ENCODE assay signal across 19 cellular contexts in genomic region chr1:209383907-209384709, GRCh38.
DNase-seq lines count a peak whose midpoint lies in the region; ATAC-seq and TF ChIP-seq lines count a peak whose summit lies in the region.
"Had no signal": no experiment of that assay in that cellular context is flagged by ENCODE, and none has a peak within 500 bp of the region (broad histone marks: within the 10 kb centered on the region; RNA-seq: fewer than 3 reads in every experiment).

No MANE protein-coding gene starts in this region.

- H3K4me3 ChIP-seq in HUES48 (ENCODE audit: low read depth, low read length) (no peak overlapping the region), prostate gland (no peak overlapping the region), adrenal gland (no peak overlapping the region)

- TF ChIP-seq POLR2A in prostate gland (IDR thresholded peaks at IDR 0.05) (no peak), adrenal gland (IDR thresholded peaks at IDR 0.05) (no peak)

- H3K27me3 ChIP-seq in HUES48 (ENCODE audit: control insufficient read depth, insufficient read depth, low read length) (no peaks in the 10 kb centered on the region), foreskin keratinocyte (no peaks in the 10 kb centered on the region), prostate gland (replicated peaks; ENCODE audit: insufficient read depth) (no peaks in the 10 kb centered on the region), adrenal gland (no peaks in the 10 kb centered on the region)

- H3K9me3 ChIP-seq in HUES48 (ENCODE audit: control insufficient read depth, insufficient read depth, low read length) (no peaks in the 10 kb centered on the region), prostate gland (no peaks in the 10 kb centered on the region), adrenal gland (replicated peaks in 1 of 3) (no peaks in the 10 kb centered on the region)

- DNase-seq in RWPE1 (ENCODE audit: low spot score) (peak; percentile 48), foreskin keratinocyte (peak; percentile 94 to 97), prostate gland (ENCODE audit: low spot score) (peak; percentile 57), adrenal gland (no peak), NCI-H510A treated with DMSO at 0.1 percent for 48 hours (lab: John Stamatoyannopoulos, UW) (no peak)
- no peak for DNase-seq in activated CD4-positive, alpha-beta memory T cell treated with anti-CD3 and anti-CD28 coated beads, Interleukin-2, amount 10 ng/mL, durations not matched to agents 7 days and 5 days
- DNase-seq: activated naive CD4-positive, alpha-beta T cell treated with anti-CD3 and anti-CD28 coated beads for 36 hours; cortex of kidney; glutamatergic neuron; HCEC 1CT; NCI-H2081 treated with DMSO at 0.1 percent for 48 hours; nucleus accumbens; stimulated activated CD4-positive, alpha-beta T cell treated with anti-CD3 and anti-CD28 coated beads, Interleukin-4, amount 100 ng/mL, for 1 hour; substantia nigra had no signal

- H3K27ac ChIP-seq in HUES48 (ENCODE audit: low read depth, low read length) (peak overlapping the region; percentile 44), RWPE1 (peak overlapping the region; percentile 87), foreskin keratinocyte (peak overlapping the region; percentile 71), prostate gland (peak overlapping the region; percentile 52 to 68), adrenal gland (no peak overlapping the region)

- 42% methylated on average over 5 of the region's 5 CpGs for WGBS in prostate gland
- 84 to 95% (median 90%) methylated on average over 5 of the region's 5 CpGs for WGBS in adrenal gland, 4 donors

- peaks cover 47% of the 10 kb centered on the region for H3K4me1 ChIP-seq in HUES48 (ENCODE audit: control insufficient read depth, insufficient read depth, low read length)
- H3K4me1 ChIP-seq in foreskin keratinocyte: peaks cover 70% of the 10 kb centered on the region
- H3K4me1 ChIP-seq in prostate gland (replicated peaks): no peaks in the 10 kb centered on the region
- H3K4me1 ChIP-seq in adrenal gland (replicated peaks in 1 of 2): peaks cover 0 to 7% of the 10 kb centered on the region in 2 donors

- intact Hi-C loops in prostate gland (cut with DNase I) (no loop called here), adrenal gland (cut with DNase I) (no loop called here)

- no peak overlapping the region; the same call in 1 of the 2 replicates for H3K9ac ChIP-seq in HUES48 (ENCODE audit: low read depth, low read length)

- no peak for TF ChIP-seq CTCF in RWPE1 (conservative IDR thresholded peaks at IDR 0.05; ENCODE audit: low read depth)
- no peak for TF ChIP-seq CTCF in foreskin keratinocyte (conservative IDR thresholded peaks at IDR 0.05)
- TF ChIP-seq CTCF in prostate gland (IDR thresholded peaks at IDR 0.05): no peak
- no peak for TF ChIP-seq CTCF in adrenal gland (IDR thresholded peaks at IDR 0.05)

- no peaks in the 10 kb centered on the region for H3K36me3 Mint-ChIP-seq in activated CD4-positive, alpha-beta memory T cell treated with anti-CD3 and anti-CD28 coated beads, Interleukin-2, amount 10 ng/mL, durations not matched to agents 7 days and 5 days (ENCODE audit: low read depth)

- CTCF ChIA-PET in RWPE1 (lab: Yijun Ruan, JAX): interaction anchor here (0.7 to 1.8 kb wide), 3 partner anchors 29 to 1252 kb away, joined by 3 to 7 read pairs (median 4); no protein-coding TSS in a partner anchor
- CTCF ChIA-PET in activated CD4-positive, alpha-beta memory T cell treated with anti-CD3 and anti-CD28 coated beads, Interleukin-2, amount 10 ng/mL, durations not matched to agents 7 days and 5 days (lab: Charles Lee): no interaction called here

- ATAC-seq in foreskin keratinocyte: peak; percentile 61
- no peak for ATAC-seq in HG03108 (IDR thresholded peaks at IDR 0.05; ENCODE audit: unreplicated experiment)
- ATAC-seq: activated CD4-positive, CD25-positive, alpha-beta regulatory T cell treated with anti-CD3 and anti-CD28 coated beads, Interleukin-2, amount 50 U/mL, for 24 hours; Right ventricle myocardium inferior; sciatic nerve had no signal

- no peaks in the 10 kb centered on the region for H3K9me3 Mint-ChIP-seq in activated CD4-positive, alpha-beta memory T cell treated with anti-CD3 and anti-CD28 coated beads, Interleukin-2, amount 10 ng/mL, durations not matched to agents 7 days and 5 days
- H3K9me3 Mint-ChIP-seq: activated naive CD4-positive, alpha-beta T cell treated with anti-CD3 and anti-CD28 coated beads for 36 hours had no signal

- POLR2A ChIA-PET in RWPE1 (lab: Yijun Ruan, JAX; ENCODE audit: low non-redundant PET): interaction anchor here (0.6 to 2.8 kb wide), 8 partner anchors 13 to 49 kb away, joined by 3 to 21 read pairs (median 4); no protein-coding TSS in a partner anchor
- POLR2A ChIA-PET in activated CD4-positive, alpha-beta memory T cell treated with anti-CD3 and anti-CD28 coated beads, Interleukin-2, amount 10 ng/mL, durations not matched to agents 7 days and 5 days (lab: Charles Lee): no interaction called here

- H3K27ac Mint-ChIP-seq in activated CD4-positive, alpha-beta memory T cell treated with anti-CD3 and anti-CD28 coated beads, Interleukin-2, amount 10 ng/mL, durations not matched to agents 7 days and 5 days: no peak overlapping the region
- H3K27ac Mint-ChIP-seq: activated naive CD4-positive, alpha-beta T cell treated with anti-CD3 and anti-CD28 coated beads for 36 hours had no signal

- peaks cover 9% of the 10 kb centered on the region for H3K27me3 Mint-ChIP-seq in activated CD4-positive, alpha-beta memory T cell treated with anti-CD3 and anti-CD28 coated beads, Interleukin-2, amount 10 ng/mL, durations not matched to agents 7 days and 5 days

- H3K4me1 Mint-ChIP-seq in activated CD4-positive, alpha-beta memory T cell treated with anti-CD3 and anti-CD28 coated beads, Interleukin-2, amount 10 ng/mL, durations not matched to agents 7 days and 5 days: no peaks in the 10 kb centered on the region

- H3K4me3 Mint-ChIP-seq in activated CD4-positive, alpha-beta memory T cell treated with anti-CD3 and anti-CD28 coated beads, Interleukin-2, amount 10 ng/mL, durations not matched to agents 7 days and 5 days: no peak overlapping the region
- H3K4me3 Mint-ChIP-seq: activated naive CD4-positive, alpha-beta T cell treated with anti-CD3 and anti-CD28 coated beads for 36 hours had no signal

- H3K36me3 ChIP-seq in HUES48 (ENCODE audit: control insufficient read depth, insufficient read depth, low read length) (no peaks in the 10 kb centered on the region), prostate gland (no peaks in the 10 kb centered on the region), adrenal gland (replicated peaks in 1 of 2) (no peaks in the 10 kb centered on the region)

Comparison
In these comparisons a context has a peak if more than half of its experiments do, and no peak if none do; other contexts are left out.
1. H3K27ac ChIP-seq: peak in HUES48 (single experiment), RWPE1 (single experiment), foreskin keratinocyte (single experiment) and prostate gland (2 of 2); none in adrenal gland (0 of 5).
2. DNase-seq: peak in RWPE1 (single experiment), foreskin keratinocyte (2 of 2) and prostate gland (single experiment); none in adrenal gland (0 of 7), activated CD4-positive, alpha-beta memory T cell treated with anti-CD3 and anti-CD28 coated beads, Interleukin-2, amount 10 ng/mL, durations not matched to agents 7 days and 5 days (single experiment) and NCI-H510A treated with DMSO at 0.1 percent for 48 hours (single experiment).